Comparison of ENCODE assay signal across 24 cellular contexts in genomic region chr15:75109731-75110130, GRCh38.
DNase-seq lines count a peak whose midpoint lies in the region; ATAC-seq and TF ChIP-seq lines count a peak whose summit lies in the region.
"Had no signal": no experiment of that assay in that cellular context is flagged by ENCODE, and none has a peak within 500 bp of the region (broad histone marks: within the 10 kb centered on the region; RNA-seq: fewer than 3 reads in every experiment).

No MANE protein-coding gene starts in this region.

- H3K4me3 ChIP-seq in Jurkat, Clone E6-1 (ENCODE audit: low read length) = peak overlapping the region; percentile 44
- H3K4me3 ChIP-seq in neutrophil (ENCODE audit: low read depth in 1 of 2, low read length in 1 of 2) = peak overlapping the region in 1 of 2 experiments; percentile 19
- H3K4me3 ChIP-seq: esophagus muscularis mucosa, gastroesophageal sphincter, right atrium auricular region, suprapubic skin had no signal

- no peaks in the 10 kb centered on the region for H3K36me3 ChIP-seq in neutrophil
- H3K36me3 ChIP-seq: esophagus muscularis mucosa, gastroesophageal sphincter, right atrium auricular region, suprapubic skin had no signal

- no peak for DNase-seq in activated T-cell treated with anti-CD3 and anti-CD28 coated beads, Interleukin-2, amount 50 U/mL, for 72 hours
- no peak for DNase-seq in activated T-cell treated with anti-CD3 and anti-CD28 coated beads, Interleukin-2, amount 50 U/mL, for 48 hours
- peak; percentile 51 for DNase-seq in Jurkat, Clone E6-1 (ENCODE audit: low read depth, low spot score)
- DNase-seq in activated T-helper 2 cell treated with anti-CD3 and anti-CD28 coated beads, Interferon-gamma antibody, Interleukin-2, Interleukin-4, amounts not matched to agents 10 μg/mL and 5 μg/mL and 100 μg/mL, durations not matched to agents 14 hours and 24 hours and 36 hours (ENCODE audit: low spot score) = no peak
- no peak for DNase-seq in dermis blood vessel endothelial cell
- DNase-seq: ACHN; activated CD4-positive, alpha-beta T cell treated with anti-CD3 and anti-CD28 coated beads for 48 hours; activated naive CD4-positive, alpha-beta T cell treated with Interleukin-2 at 50 U/mL for 16 hours; activated T-cell treated with anti-CD3 and anti-CD28 coated beads for 4 hours; CD4-positive, alpha-beta memory T cell; DMS79 treated with DMSO at 0.1 percent for 48 hours; effector CD8-positive, alpha-beta T cell; kidney glomerular epithelial cell; NCI-H1436 treated with DMSO at 0.1 percent for 48 hours; NCI-H2171 treated with DMSO at 0.1 percent for 48 hours; NCI-H69 had no signal

- peaks cover 50% of the 10 kb centered on the region for H3K27me3 Mint-ChIP-seq in activated T-cell treated with anti-CD3 and anti-CD28 coated beads, Interleukin-2, amount 50 U/mL, for 72 hours (ENCODE audit: low read depth)
- H3K27me3 Mint-ChIP-seq in activated T-helper 2 cell treated with anti-CD3 and anti-CD28 coated beads, Interferon-gamma antibody, Interleukin-2, Interleukin-4, amounts not matched to agents 10 μg/mL and 5 μg/mL and 100 μg/mL, durations not matched to agents 14 hours and 24 hours and 36 hours (ENCODE audit: low read depth) = no peaks in the 10 kb centered on the region

- peaks cover 94 to 100% of the 10 kb centered on the region in 2 experiments for H3K4me1 ChIP-seq in neutrophil (ENCODE audit: control insufficient read depth in 1 of 2, insufficient read depth in 1 of 2, low read depth in 1 of 2, low read length in 1 of 2)

- no peak for ATAC-seq in activated T-cell treated with anti-CD3 and anti-CD28 coated beads, Interleukin-2, amount 50 U/mL, for 72 hours (replicated peaks in 1 of 2)
- no peak for ATAC-seq in HG02571 (IDR thresholded peaks at IDR 0.05; ENCODE audit: unreplicated experiment)
- no peak for ATAC-seq in HG03565 (IDR thresholded peaks at IDR 0.05; ENCODE audit: unreplicated experiment)
- ATAC-seq: gastroesophageal sphincter, HCT116 had no signal

- no peaks in the 10 kb centered on the region for H3K27me3 ChIP-seq in neutrophil
- H3K27me3 ChIP-seq: esophagus muscularis mucosa, right atrium auricular region, suprapubic skin had no signal

- H3K4me1 Mint-ChIP-seq in activated T-cell treated with anti-CD3 and anti-CD28 coated beads, Interleukin-2, amount 50 U/mL, for 72 hours (ENCODE audit: low read depth) = peaks cover 76% of the 10 kb centered on the region
- H3K4me1 Mint-ChIP-seq in activated T-helper 2 cell treated with anti-CD3 and anti-CD28 coated beads, Interferon-gamma antibody, Interleukin-2, Interleukin-4, amounts not matched to agents 10 μg/mL and 5 μg/mL and 100 μg/mL, durations not matched to agents 14 hours and 24 hours and 36 hours (ENCODE audit: low read depth) = peaks cover 67% of the 10 kb centered on the region

- no peak for TF ChIP-seq CTCF in neutrophil (IDR thresholded peaks at IDR 0.05)

- H3K36me3 Mint-ChIP-seq in activated T-cell treated with anti-CD3 and anti-CD28 coated beads, Interleukin-2, amount 50 U/mL, for 72 hours (ENCODE audit: insufficient read depth in 2 of 2) = peaks cover 4 to 15% of the 10 kb centered on the region in 2 donors
- H3K36me3 Mint-ChIP-seq in activated T-helper 2 cell treated with anti-CD3 and anti-CD28 coated beads, Interferon-gamma antibody, Interleukin-2, Interleukin-4, amounts not matched to agents 10 μg/mL and 5 μg/mL and 100 μg/mL, durations not matched to agents 14 hours and 24 hours and 36 hours (ENCODE audit: low read depth) = peaks cover 26% of the 10 kb centered on the region

- H3K9me3 ChIP-seq in neutrophil = no peaks in the 10 kb centered on the region
- H3K9me3 ChIP-seq: suprapubic skin had no signal

- peak overlapping the region; percentile 4 to 40 for H3K4me3 Mint-ChIP-seq in activated T-cell treated with anti-CD3 and anti-CD28 coated beads, Interleukin-2, amount 50 U/mL, for 72 hours
- no peak overlapping the region for H3K4me3 Mint-ChIP-seq in activated T-helper 2 cell treated with anti-CD3 and anti-CD28 coated beads, Interferon-gamma antibody, Interleukin-2, Interleukin-4, amounts not matched to agents 10 μg/mL and 5 μg/mL and 100 μg/mL, durations not matched to agents 14 hours and 24 hours and 36 hours (ENCODE audit: low read depth)

- H3K27ac Mint-ChIP-seq in activated T-cell treated with anti-CD3 and anti-CD28 coated beads, Interleukin-2, amount 50 U/mL, for 72 hours = no peak overlapping the region
- H3K27ac Mint-ChIP-seq in activated T-helper 2 cell treated with anti-CD3 and anti-CD28 coated beads, Interferon-gamma antibody, Interleukin-2, Interleukin-4, amounts not matched to agents 10 μg/mL and 5 μg/mL and 100 μg/mL, durations not matched to agents 14 hours and 24 hours and 36 hours = peak overlapping the region; percentile 46

- H3K9me3 Mint-ChIP-seq in activated T-cell treated with anti-CD3 and anti-CD28 coated beads, Interleukin-2, amount 50 U/mL, for 72 hours = peaks cover 4 to 5% of the 10 kb centered on the region in 2 donors
- peaks cover 19% of the 10 kb centered on the region for H3K9me3 Mint-ChIP-seq in activated T-helper 2 cell treated with anti-CD3 and anti-CD28 coated beads, Interferon-gamma antibody, Interleukin-2, Interleukin-4, amounts not matched to agents 10 μg/mL and 5 μg/mL and 100 μg/mL, durations not matched to agents 14 hours and 24 hours and 36 hours

- intact Hi-C loops in activated T-helper 2 cell treated with anti-CD3 and anti-CD28 coated beads, Interferon-gamma antibody, Interleukin-2, Interleukin-4, amounts not matched to agents 10 μg/mL and 5 μg/mL and 100 μg/mL, durations not matched to agents 14 hours and 24 hours and 36 hours (cut with micrococcal nuclease) = no loop called here

- peak overlapping the region; percentile 92 for H3K27ac ChIP-seq in neutrophil
- H3K27ac ChIP-seq: esophagus muscularis mucosa, gastroesophageal sphincter, right atrium auricular region, suprapubic skin had no signal
